In the genomic region with DNA sequence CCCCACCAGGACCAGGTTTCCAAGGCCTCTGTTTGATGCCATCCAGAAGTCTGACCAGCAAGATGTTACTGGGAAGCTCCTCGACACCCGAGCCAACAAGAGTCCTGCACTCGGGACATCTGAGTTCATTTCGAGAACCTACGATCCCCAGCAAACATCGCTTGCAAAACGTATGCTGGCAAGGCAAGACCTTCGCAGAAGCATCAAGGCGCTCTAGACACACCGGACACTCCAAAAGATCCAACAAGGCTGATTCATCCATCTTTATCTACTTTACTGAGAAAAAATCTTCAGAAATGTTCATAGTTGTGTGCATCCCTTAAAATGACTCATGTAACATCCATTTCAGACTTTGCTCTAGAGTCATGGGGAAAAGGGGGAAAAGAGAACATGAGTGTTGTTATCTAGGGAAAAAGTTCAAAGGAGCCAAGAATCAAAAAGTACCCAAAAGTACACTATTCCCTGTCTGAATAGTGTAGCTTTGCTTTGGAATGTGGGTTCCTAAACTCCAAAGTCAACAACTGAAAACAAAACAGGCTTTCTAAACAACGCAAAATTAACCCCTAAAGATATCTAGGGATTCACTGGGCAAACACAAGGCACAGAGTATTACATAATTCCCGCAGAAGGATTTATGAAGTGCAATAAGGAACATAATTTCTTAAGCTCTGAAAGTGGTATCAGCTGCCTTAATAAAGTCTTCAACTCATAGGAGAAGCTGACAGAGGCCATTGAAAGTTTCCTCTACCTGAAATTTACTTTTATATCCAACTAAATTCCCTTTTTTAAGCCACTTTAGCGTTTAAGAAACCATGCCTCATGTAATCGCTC, we compare ENCODE assay signal across 8 cellular contexts. TPM values are rescaled to one million over a fixed set of nuclear protein-coding genes. Genes with fewer than 3 reads are reported as not detected.
DNase-seq lines count a peak whose midpoint lies in the region; ATAC-seq, FAIRE-seq and TF ChIP-seq lines count a peak whose summit lies in the region.

No MANE protein-coding gene starts in this region.

- H3K27me3 ChIP-seq in AG04450 (ENCODE audit: control insufficient read depth, insufficient read depth, low read length) (no peaks in the 10 kb centered on the region), ascending aorta (no peaks in the 10 kb centered on the region), HepG2 (ENCODE audit: control insufficient read depth in 1 of 2, insufficient read depth in 2 of 2, low read length in 2 of 2) (peaks cover 0 to 4% of the 10 kb centered on the region in 2 experiments; a peak in 1 of 5 replicates), tibial nerve (no peaks in the 10 kb centered on the region)

- in situ Hi-C loops in HepG2 (cut with HindIII; ENCODE audit: extremely low pct_ligation_motif_present, low pct_unique_long_range_greater_than_20kb) = no loop called here

- H3K36me3 ChIP-seq in ascending aorta = no peaks in the 10 kb centered on the region
- peaks cover 1 to 2% of the 10 kb centered on the region in 2 experiments; a peak in 3 of 5 replicates for H3K36me3 ChIP-seq in HepG2 (replicated peaks in 1 of 2; ENCODE audit: control insufficient read depth in 1 of 2, insufficient read depth in 2 of 2, low read length in 2 of 2)
- H3K36me3 ChIP-seq in tibial nerve = peaks cover 0 to 6% (median 0%) of the 10 kb centered on the region in 3 donors

- H3K9ac ChIP-seq in HepG2 (ENCODE audit: insufficient read depth, low read depth, low read length) = peak overlapping the region; percentile 87

- peaks cover 3 to 36% of the 10 kb centered on the region in 2 donors for H3K4me1 ChIP-seq in ascending aorta
- peaks cover 55% of the 10 kb centered on the region for H3K4me1 ChIP-seq in HepG2 (ENCODE audit: insufficient read depth, low read length)
- peaks cover 0 to 69% (median 10%) of the 10 kb centered on the region in 4 donors for H3K4me1 ChIP-seq in tibial nerve

- no peaks in the 10 kb centered on the region for H4K20me1 ChIP-seq in HepG2 (ENCODE audit: insufficient read depth, low read length)

- POLR2A ChIA-PET in AG04450 (lab: Yijun Ruan, JAX) (interaction anchor here (0.8 to 1.5 kb wide), 3 partner anchors 14 to 259 kb away, joined by 3 to 9 read pairs (median 4); partner anchors contain the start of gene CBR4), HepG2 (lab: Yijun Ruan, JAX) (interaction anchor here (1.0 to 2.8 kb wide), 3 partner anchors 14 to 259 kb away, joined by 4 to 20 read pairs (median 6); partner anchors contain the start of gene CBR4)

- no peak for TF ChIP-seq CTCF in AG04450 (IDR thresholded peaks at IDR 0.05; ENCODE audit: low read depth, low read length)
- TF ChIP-seq CTCF in ascending aorta (IDR thresholded peaks at IDR 0.05) = no peak
- no peak for TF ChIP-seq CTCF in HepG2 (CRISPR knock-in tag; IDR thresholded peaks at IDR 0.05)
- no peak for TF ChIP-seq CTCF in tibial nerve (IDR thresholded peaks at IDR 0.05)

- H3K79me2 ChIP-seq in HepG2 (ENCODE audit: insufficient read depth, low read length) = peaks cover 22% of the 10 kb centered on the region

- H3K4me2 ChIP-seq in HepG2 (ENCODE audit: low read depth, low read length) = peak overlapping the region; percentile 90

- H3K27ac ChIP-seq in AG04450 (ENCODE audit: low read depth, low read length) = peak overlapping the region; percentile 74
- peak overlapping the region; percentile 95 to 98 for H3K27ac ChIP-seq in ascending aorta
- H3K27ac ChIP-seq in HepG2 (ENCODE audit: extremely low read length, insufficient read depth, low read length) = peak overlapping the region; percentile 44
- peak overlapping the region in 3 of 4 donors; percentile 86 to 96 (median 91) for H3K27ac ChIP-seq in tibial nerve

- CTCF ChIA-PET in AG04450 (lab: Charles Lee) (interaction anchor here (0.6 to 2.9 kb wide), 12 partner anchors 10 to 273 kb away, joined by 3 to 13 read pairs (median 4); no protein-coding TSS in a partner anchor), HepG2 (lab: Yijun Ruan, JAX; ENCODE audit: low intra/inter-chr PET ratio, low total read pairs) (no interaction called here)

- DNase-seq in AG04450 (ENCODE audit: low read depth, low spot score) (peak; percentile 44), HK-2 (ENCODE audit: unreplicated experiment) (peak; percentile 43), ascending aorta (ENCODE audit: low spot score in 2 of 2) (peak in 1 of 2 donors; percentile 62), HepG2 (ENCODE audit: low spot score) (peak; percentile 75), tibial nerve (ENCODE audit: low spot score in 2 of 2) (no peak), pons (ENCODE audit: low spot score) (no peak)

- intact Hi-C loops in ascending aorta (cut with DNase I) = no loop called here
- intact Hi-C loops in HepG2 (cut with micrococcal nuclease; ENCODE audit: unreplicated experiment) = loop anchor here (2.0 to 5.0 kb wide), 2 partner anchors 18 to 187 kb away; no protein-coding TSS in a partner anchor

- TF ChIP-seq POLR2A in HepG2 (IDR thresholded peaks at IDR 0.05; ENCODE audit: insufficient read depth in 1 of 2, low read depth in 2 of 2, low read length in 2 of 2) (no peak), tibial nerve (IDR thresholded peaks at IDR 0.05) (no peak)

- no peak for FAIRE-seq in HepG2 (lab: Jason Lieb, UNC)

- no peak; the same call in 2 of the 3 replicates for ATAC-seq in HepG2
- no peak for ATAC-seq in GM21515 (IDR thresholded peaks at IDR 0.05; ENCODE audit: unreplicated experiment)
- no peak for ATAC-seq in GM21528 (IDR thresholded peaks at IDR 0.05; ENCODE audit: low FRiP score, unreplicated experiment)

- TF ChIP-seq EP300 in HepG2 (IDR thresholded peaks at IDR 0.05; ENCODE audit: low read depth in 2 of 2, low read length in 2 of 2) (peak in 1 of 2 experiments; percentile 48; a peak in 2 of 4 replicates), HepG2 (CRISPR knock-in tag; IDR thresholded peaks at IDR 0.05; ENCODE audit: borderline replicate concordance) (no peak), tibial nerve (IDR thresholded peaks at IDR 0.05) (no peak)

- no peak for TF ChIP-seq RAD21 in HepG2 (CRISPR knock-in tag; IDR thresholded peaks at IDR 0.05)

- no peak overlapping the region for H2AFZ ChIP-seq in HepG2 (ENCODE audit: low read length)

- H3K9me3 ChIP-seq in AG04450 (ENCODE audit: control insufficient read depth, insufficient read depth, low read length) (no peaks in the 10 kb centered on the region; the same call in 1 of the 2 replicates), ascending aorta (no peaks in the 10 kb centered on the region), HepG2 (ENCODE audit: low read length) (no peaks in the 10 kb centered on the region), tibial nerve (no peaks in the 10 kb centered on the region)

- H3K4me3 ChIP-seq in AG04450 (ENCODE audit: low read depth, low read length) (peak overlapping the region; percentile 91), ascending aorta (peak overlapping the region; percentile 65 to 84), HepG2 (replicated peaks in 1 of 3; ENCODE audit: insufficient read depth in 1 of 3, low read depth in 2 of 3, low read length in 3 of 3) (peak overlapping the region; percentile 73 to 94 (median 84)), tibial nerve (peak overlapping the region; percentile 83 to 97 (median 93))

- 3% methylated on average over 9 of the region's 14 CpGs for WGBS in HepG2 (ENCODE audit: low lambda C conversion rate)
- 56 to 67% methylated on average over 14 of the region's 14 CpGs for WGBS in tibial nerve, 2 donors

- no TSS peak for BruUV-seq in HepG2 (replicated peaks; lab: Mats Ljungman, UMichigan)

TF ChIP-seq in HepG2, 621 proteins besides CTCF, POLR2A, EP300 and RAD21 (continues in another document):
- TF ChIP-seq ZNF652 (CRISPR knock-in tag; IDR thresholded peaks at IDR 0.05; ENCODE audit: borderline replicate concordance, low read depth) (peak; percentile 83), NKX3-1 (CRISPR knock-in tag; IDR thresholded peaks at IDR 0.05) (0 out of 2 replicates have a peak, but pooled peaks have one; percentile 39), XRCC5 (optimal IDR thresholded peaks at IDR 0.05; ENCODE audit: low read length) (peak; percentile 30), JUN (CRISPR knock-in tag; IDR thresholded peaks at IDR 0.05) (0 out of 2 replicates have a peak, but pooled peaks have one; percentile 20), RARA (CRISPR knock-in tag; IDR thresholded peaks at IDR 0.05) (peak; percentile 54), FOSL2 (CRISPR knock-in tag; IDR thresholded peaks at IDR 0.05) (peak; percentile 77), ZFY (CRISPR knock-in tag; IDR thresholded peaks at IDR 0.05) (0 out of 2 replicates have a peak, but pooled peaks have one; percentile 11), FIP1L1 (IDR thresholded peaks at IDR 0.05; ENCODE audit: borderline replicate concordance, insufficient read depth, low read depth, low read length) (no peak), EZH2 (conservative IDR thresholded peaks at IDR 0.05; ENCODE audit: low read depth, low read length) (no peak), NFKB2 (CRISPR knock-in tag; IDR thresholded peaks at IDR 0.05; ENCODE audit: borderline replicate concordance) (no peak)

RNA-seq across cellular contexts. Expression of gene SH3RF1, which starts 1.6 kb away (rescaled TPM):
- polyA plus RNA-seq in AG04450 (2011; rRNA removed) = 10.4 and 11.0 TPM in 2 replicates
- polyA minus RNA-seq in AG04450 (2011; rRNA and poly(A)+ RNA removed) = 48.5 and 54.1 TPM in 2 replicates
- 27.6 TPM for total RNA-seq in ascending aorta
- total RNA-seq in HepG2 (2016; rRNA removed; fragmentation: Illumina TruSeq; extraction: Trizol) = 3.2 and 3.8 TPM in 2 replicates
- total RNA-seq in HepG2 (2016; cell fraction: cytosol; rRNA removed; fragmentation: Illumina TruSeq; extraction: Trizol; ENCODE audit: low read depth) = 1.3 and 2.3 TPM in 2 replicates
- total RNA-seq in HepG2 (2016; cell fraction: insoluble cytoplasmic fraction; rRNA removed; fragmentation: Illumina TruSeq; extraction: Trizol) = 3.0 and 3.3 TPM in 2 replicates
- total RNA-seq in HepG2 (2016; cell fraction: membrane; rRNA removed; fragmentation: Illumina TruSeq; extraction: Trizol) = 2.4 and 2.6 TPM in 2 replicates
- 7.0 and 12.0 TPM in 2 replicates for total RNA-seq in HepG2 (2016; cell fraction: nucleus; rRNA removed; fragmentation: Illumina TruSeq; extraction: Trizol)
- polyA plus RNA-seq in HepG2 (2011; rRNA removed) = 3.1 and 3.2 TPM in 2 replicates
- polyA plus RNA-seq in HepG2 (2011; cell fraction: cytosol; rRNA removed) = 1.9 and 2.5 TPM in 2 replicates
- polyA plus RNA-seq in HepG2 (2011; cell fraction: nucleus; rRNA removed) = 5.0 and 7.8 TPM in 2 replicates
- polyA plus RNA-seq in HepG2 (2012) = 1.9 and 2.2 TPM in 2 replicates
- polyA plus RNA-seq in HepG2 (2016; cell fraction: cytosol; fragmentation: Illumina TruSeq; extraction: Trizol; ENCODE audit: low read depth) = 0.23 and 0.25 TPM in 2 replicates
- polyA plus RNA-seq in HepG2 (2016; cell fraction: insoluble cytoplasmic fraction; fragmentation: Illumina TruSeq; extraction: Trizol; ENCODE audit: low read depth) = 2.4 and 2.7 TPM in 2 replicates
- polyA plus RNA-seq in HepG2 (2016; cell fraction: membrane; fragmentation: Illumina TruSeq; extraction: Trizol; ENCODE audit: low read depth) = 0.74 and 0.91 TPM in 2 replicates
- 2.8 and 3.6 TPM in 2 replicates for polyA plus RNA-seq in HepG2 (2016; cell fraction: nucleus; fragmentation: Illumina TruSeq; extraction: Trizol; ENCODE audit: insufficient read depth, low read depth)
- 25.0 and 59.0 TPM in 2 replicates for polyA minus RNA-seq in HepG2 (2011; rRNA and poly(A)+ RNA removed; ENCODE audit: low replicate concordance)
- polyA minus RNA-seq in HepG2 (2011; cell fraction: cytosol; rRNA and poly(A)+ RNA removed) = 4.5 and 7.2 TPM in 2 replicates
- polyA minus RNA-seq in HepG2 (2011; cell fraction: nucleus; rRNA and poly(A)+ RNA removed) = 26.3 and 31.1 TPM in 2 replicates
- total RNA-seq in tibial nerve = 10 to 100 TPM; 10.6 to 17.9 (median 13.3) TPM

Comparison
In these comparisons a context has a peak if more than half of its experiments do, and no peak if none do; other contexts are left out.
1. DNase-seq: peak in AG04450 (single experiment), HK-2 (single experiment) and HepG2 (single experiment); none in tibial nerve (0 of 2) and pons (single experiment).
2. H3K27ac ChIP-seq: peak in every context shown above with its lines; median percentile 96 in ascending aorta; 91 in tibial nerve; 74 in AG04450; 44 in HepG2.
3. Peak in every context shown above with its lines, with median percentiles within 50 percentile points of each other: H3K4me3 ChIP-seq.